ENCODE assay signal across 9 cellular contexts in the genomic region with DNA sequence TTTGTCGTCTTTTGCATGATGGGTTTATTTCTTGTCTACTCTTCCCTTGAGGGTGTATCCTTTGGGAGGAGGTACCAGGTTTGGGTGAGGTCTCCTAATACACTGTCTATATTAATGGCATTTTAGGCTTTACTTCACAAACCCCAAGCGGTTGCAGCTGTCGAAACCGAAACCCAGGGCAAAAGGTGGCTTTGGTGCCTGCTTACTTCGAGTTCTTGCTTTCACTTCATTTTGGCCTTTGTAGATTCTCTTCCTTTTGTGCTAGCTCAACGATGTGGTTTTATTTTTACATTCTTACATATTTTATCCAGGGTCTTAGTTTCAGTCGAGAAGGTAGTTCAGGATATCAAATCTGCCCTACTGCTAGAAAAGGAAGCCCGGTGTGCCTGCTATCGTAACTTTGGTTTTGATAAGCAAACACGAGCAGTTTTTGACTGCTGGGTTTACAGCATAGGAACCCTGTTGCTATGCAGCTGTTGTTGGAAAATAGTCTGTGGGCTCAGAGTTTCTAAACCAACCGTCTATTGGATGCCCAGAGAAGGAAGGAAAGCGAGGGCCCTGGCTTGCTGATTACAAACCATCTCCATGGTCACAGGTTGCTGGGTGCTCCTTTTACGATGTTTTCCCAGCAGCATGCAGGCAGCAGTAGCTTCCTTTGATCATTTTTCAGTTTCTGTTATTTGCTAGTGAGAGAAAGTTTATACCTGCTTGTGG. TPM values are rescaled to one million over a fixed set of nuclear protein-coding genes. Genes with fewer than 3 reads are reported as not detected.
DNase-seq lines count a peak whose midpoint lies in the region; ATAC-seq, FAIRE-seq and TF ChIP-seq lines count a peak whose summit lies in the region.
"Had no signal": no experiment of that assay in that cellular context is flagged by ENCODE, and none has a peak within 500 bp of the region (broad histone marks: within the 10 kb centered on the region; RNA-seq: fewer than 3 reads in every experiment).

No MANE protein-coding gene starts in this region.

- H3K4me3 Mint-ChIP-seq in activated T-cell treated with anti-CD3 and anti-CD28 coated beads, Interleukin-2, amount 50 U/mL, for 24 hours: peak overlapping the region; percentile 83

- ATAC-seq in HG03097 (IDR thresholded peaks at IDR 0.05; ENCODE audit: low FRiP score, unreplicated experiment): peak; percentile 94
- ATAC-seq in gastroesophageal sphincter: peak; percentile 78

- DNase-seq in NCI-H2227 (lab: John Stamatoyannopoulos, UW; ENCODE audit: unreplicated experiment): peak; percentile 24
- DNase-seq in NCI-H2227 treated with DMSO at 0.1 percent for 48 hours (lab: John Stamatoyannopoulos, UW): no peak
- DNase-seq in NOMO-1 treated with DMSO at 0.1 percent for 48 hours (lab: John Stamatoyannopoulos, UW; ENCODE audit: unreplicated experiment): peak; percentile 90
- peak; percentile 59 for DNase-seq in activated T-cell treated with anti-CD3 and anti-CD28 coated beads, Interleukin-2, amount 50 U/mL, for 24 hours
- no peak for DNase-seq in D721Med (ENCODE audit: insufficient read length, low spot score)

- peak overlapping the region; percentile 84 for H3K4me2 ChIP-seq in skeletal muscle satellite cell (ENCODE audit: low read length)

- H3K27me3 Mint-ChIP-seq in activated T-cell treated with anti-CD3 and anti-CD28 coated beads, Interleukin-2, amount 50 U/mL, for 24 hours: no peaks in the 10 kb centered on the region

- no peaks in the 10 kb centered on the region for H3K9me3 Mint-ChIP-seq in activated T-cell treated with anti-CD3 and anti-CD28 coated beads, Interleukin-2, amount 50 U/mL, for 24 hours

- WGBS in gastroesophageal sphincter (ENCODE audit: low coverage in 1 of 2), 2 donors: 15 to 21% methylated on average over 12 of the region's 13 CpGs

- H3K4me3 ChIP-seq in gastroesophageal sphincter (peak overlapping the region; percentile 27 to 45), skeletal muscle satellite cell (ENCODE audit: low read length) (peak overlapping the region; percentile 61)

- peak overlapping the region; percentile 72 for H3K9ac ChIP-seq in skeletal muscle satellite cell (ENCODE audit: low read depth, low read length)

- H3K27me3 ChIP-seq in gastroesophageal sphincter (no peaks in the 10 kb centered on the region), skeletal muscle satellite cell (ENCODE audit: control insufficient read depth, insufficient read depth, low read length) (no peaks in the 10 kb centered on the region)

- peaks cover 39% of the 10 kb centered on the region for H3K4me1 Mint-ChIP-seq in activated T-cell treated with anti-CD3 and anti-CD28 coated beads, Interleukin-2, amount 50 U/mL, for 24 hours (ENCODE audit: low read depth)

- no peak for TF ChIP-seq POLR2A in gastroesophageal sphincter (IDR thresholded peaks at IDR 0.05)

- no peaks in the 10 kb centered on the region for H3K9me3 ChIP-seq in gastroesophageal sphincter
- H3K9me3 ChIP-seq in skeletal muscle satellite cell (replicated peaks; ENCODE audit: low read length): no peaks in the 10 kb centered on the region

- H3K27ac ChIP-seq in gastroesophageal sphincter: peak overlapping the region; percentile 76 to 89 (median 86)
- H3K27ac ChIP-seq: C4-2B had no signal

- no peak for FAIRE-seq in D721Med (lab: Jason Lieb, UNC)

- TF ChIP-seq CTCF in gastroesophageal sphincter (IDR thresholded peaks at IDR 0.05) (no peak), D721Med (IDR thresholded peaks at IDR 0.05; ENCODE audit: insufficient read depth, missing control alignments) (no peak)

- TF ChIP-seq EP300 in gastroesophageal sphincter (IDR thresholded peaks at IDR 0.05): no peak

- peak overlapping the region; percentile 91 for H3K27ac Mint-ChIP-seq in activated T-cell treated with anti-CD3 and anti-CD28 coated beads, Interleukin-2, amount 50 U/mL, for 24 hours

- H3K36me3 ChIP-seq in gastroesophageal sphincter (no peaks in the 10 kb centered on the region), skeletal muscle satellite cell (ENCODE audit: insufficient read depth, low read length) (no peaks in the 10 kb centered on the region)

- H3K36me3 Mint-ChIP-seq in activated T-cell treated with anti-CD3 and anti-CD28 coated beads, Interleukin-2, amount 50 U/mL, for 24 hours (ENCODE audit: low read depth): no peaks in the 10 kb centered on the region

- H3K4me1 ChIP-seq in gastroesophageal sphincter (peaks cover 4 to 19% (median 7%) of the 10 kb centered on the region in 3 donors), skeletal muscle satellite cell (ENCODE audit: control insufficient read depth, insufficient read depth, low read length) (peaks cover 18% of the 10 kb centered on the region)

RNA-seq across cellular contexts. Expression of gene TSPAN2, which starts 9.8 kb away (rescaled TPM):
- total RNA-seq in gastroesophageal sphincter: 10 to 100 TPM; 53.7 to 85.1 (median 63.8) TPM
- total RNA-seq in skeletal muscle satellite cell (2012; rRNA removed): 0.87 TPM in 1 of 2 replicates, not detected in the other

Comparison
In these comparisons a context has a peak if more than half of its experiments do, and no peak if none do; other contexts are left out.
1. DNase-seq: peak in NCI-H2227 (single experiment), NOMO-1 treated with DMSO at 0.1 percent for 48 hours (single experiment) and activated T-cell treated with anti-CD3 and anti-CD28 coated beads, Interleukin-2, amount 50 U/mL, for 24 hours (single experiment); none in NCI-H2227 treated with DMSO at 0.1 percent for 48 hours (single experiment) and D721Med (single experiment).